3 cellular contexts compared by ENCODE assay signal in genomic region chr13:28012383-28012782, GRCh38.
TF ChIP-seq lines count a peak whose summit lies in the region.

No MANE protein-coding gene starts in this region.

TF ChIP-seq in IMR-90, 13 proteins besides CTCF, POLR2A, EP300 and RAD21:
- no peak for TF ChIP-seq CEBPB (IDR thresholded peaks at IDR 0.05; ENCODE audit: low read depth, low read length)
- TF ChIP-seq CHD1 (IDR thresholded peaks at IDR 0.05; ENCODE audit: low read depth, low read length), result no peak
- TF ChIP-seq ELK1 (IDR thresholded peaks at IDR 0.05; ENCODE audit: borderline replicate concordance, low read depth, low read length), result no peak
- no peak for TF ChIP-seq MXI1 (IDR thresholded peaks at IDR 0.05; ENCODE audit: borderline replicate concordance, low read depth, low read length)
- TF ChIP-seq NFE2L2 (IDR thresholded peaks at IDR 0.05; ENCODE audit: low read depth, low read length), result no peak
- no peak for TF ChIP-seq RFX5 (IDR thresholded peaks at IDR 0.05; ENCODE audit: low read depth, low read length)
- no peak for TF ChIP-seq RCOR1 (IDR thresholded peaks at IDR 0.05; ENCODE audit: insufficient replicate concordance, low read length)
- no peak for TF ChIP-seq USF2 (IDR thresholded peaks at IDR 0.05; ENCODE audit: low read depth, low read length)
- no peak for TF ChIP-seq SMC3 (IDR thresholded peaks at IDR 0.05; ENCODE audit: low read depth, low read length)
- no peak for TF ChIP-seq BHLHE40 (IDR thresholded peaks at IDR 0.05; ENCODE audit: low read depth, low read length)
- no peak for TF ChIP-seq FOS (IDR thresholded peaks at IDR 0.05; ENCODE audit: low read depth, low read length)

TF ChIP-seq in H1, 55 proteins besides CTCF, POLR2A, EP300 and RAD21:
- TF ChIP-seq CTBP2 (IDR thresholded peaks at IDR 0.05; ENCODE audit: borderline replicate concordance, insufficient read depth, insufficient read length, low read length) (no peak), CREB1 (IDR thresholded peaks at IDR 0.05) (no peak), CBX8 (IDR thresholded peaks at IDR 0.05; ENCODE audit: borderline replicate concordance, low read depth, low read length) (no peak), RFX5 (IDR thresholded peaks at IDR 0.05; ENCODE audit: borderline replicate concordance, low read depth, low read length) (no peak), TBP (IDR thresholded peaks at IDR 0.05; ENCODE audit: low read depth, low read length) (no peak), RNF2 (IDR thresholded peaks at IDR 0.05; ENCODE audit: borderline replicate concordance, low read depth, low read length, missing control alignments, poor library complexity, severe bottlenecking) (no peak), EZH2 (IDR thresholded peaks at IDR 0.05; ENCODE audit: low read depth, low read length, severe bottlenecking) (no peak), GTF2F1 (IDR thresholded peaks at IDR 0.05; ENCODE audit: borderline replicate concordance, low read depth, low read length) (no peak), TAF1 (IDR thresholded peaks at IDR 0.05; ENCODE audit: low read depth, low read length) (no peak), JUN (IDR thresholded peaks at IDR 0.05; ENCODE audit: low read depth, low read length) (no peak), HDAC6 (IDR thresholded peaks at IDR 0.05; ENCODE audit: low read depth, low read length) (no peak), TAF7 (optimal IDR thresholded peaks at IDR 0.05; ENCODE audit: borderline replicate concordance, low read depth, low read length) (no peak), YY1 (IDR thresholded peaks at IDR 0.05; ENCODE audit: low read depth, low read length) (no peak), FOSL1 (IDR thresholded peaks at IDR 0.05; ENCODE audit: insufficient read depth, low read depth, low read length) (no peak), POU5F1 (IDR thresholded peaks at IDR 0.05; ENCODE audit: low read depth, low read length) (no peak), TCF12 (IDR thresholded peaks at IDR 0.05; ENCODE audit: low read depth, low read length) (no peak), RBBP5 (IDR thresholded peaks at IDR 0.05; ENCODE audit: borderline replicate concordance, low read depth, low read length) (no peak), SRF (IDR thresholded peaks at IDR 0.05; ENCODE audit: low read depth, low read length) (no peak), SIRT6 (IDR thresholded peaks at IDR 0.05; ENCODE audit: low read length) (no peak)

TF ChIP-seq in GM12891, 5 proteins besides CTCF, POLR2A, EP300 and RAD21:
- TF ChIP-seq SPI1 (IDR thresholded peaks at IDR 0.05; ENCODE audit: low read depth, low read length) (no peak), PAX5 (IDR thresholded peaks at IDR 0.05; ENCODE audit: insufficient read depth, low read length, severe bottlenecking) (no peak), POLR2AphosphoS5 (IDR thresholded peaks at IDR 0.05; ENCODE audit: low read depth, low read length) (no peak), TAF1 (IDR thresholded peaks at IDR 0.05; ENCODE audit: low read depth, low read length) (no peak), POU2F2 (IDR thresholded peaks at IDR 0.05; ENCODE audit: low read depth, low read length) (no peak)
TF ChIP-seq in GM12891: peak in this region for 0.
